ENCODE assay signal across 1 cellular context in genomic region chr15:69990566-69991391, GRCh38.
TF ChIP-seq lines count a peak whose summit lies in the region.

No MANE protein-coding gene starts in this region.

TF ChIP-seq in H1, 55 proteins besides CTCF, POLR2A, EP300 and RAD21:
- TF ChIP-seq ASH2L (IDR thresholded peaks at IDR 0.05; ENCODE audit: low read length), result peak; percentile 99
- TF ChIP-seq TBP (IDR thresholded peaks at IDR 0.05; ENCODE audit: low read depth, low read length), result no peak
- no peak for TF ChIP-seq ATF3 (IDR thresholded peaks at IDR 0.05; ENCODE audit: insufficient read depth, low read depth, low read length)
- no peak for TF ChIP-seq POU5F1 (IDR thresholded peaks at IDR 0.05; ENCODE audit: low read depth, low read length)
